In the genomic region with DNA sequence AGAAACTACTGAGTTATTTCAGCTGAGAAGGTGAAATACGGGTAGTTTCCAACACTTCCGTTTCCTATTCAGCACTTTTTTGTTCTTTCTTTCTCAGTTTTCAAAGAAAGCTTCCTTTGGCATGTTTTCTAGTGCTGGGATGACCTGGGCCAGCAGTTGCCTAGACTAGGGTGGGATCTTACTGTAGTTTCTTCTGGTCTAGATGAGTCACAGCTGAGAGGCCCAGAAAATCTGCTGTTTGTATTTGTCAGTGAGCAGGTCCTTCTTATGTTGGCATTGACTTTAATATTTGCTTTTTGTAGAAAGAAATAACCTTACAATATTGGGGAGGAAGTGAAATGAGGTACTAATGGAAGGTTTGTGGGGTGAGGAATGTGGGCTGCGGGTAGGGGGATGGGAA, we compare ENCODE assay signal across 16 cellular contexts. TPM values are rescaled to one million over a fixed set of nuclear protein-coding genes. Genes with fewer than 3 reads are reported as not detected.
A peak's percentile ranks its signal among the peaks of the same experiment; 100 is the strongest.
DNase-seq lines count a peak whose midpoint lies in the region; ATAC-seq, FAIRE-seq and TF ChIP-seq lines count a peak whose summit lies in the region.
"Had no signal": no experiment of that assay in that cellular context is flagged by ENCODE, and none has a peak within 500 bp of the region (broad histone marks: within the 10 kb centered on the region; RNA-seq: fewer than 3 reads in every experiment).

No MANE protein-coding gene starts in this region.

- H3K36me3 Mint-ChIP-seq in natural killer cell, result no peaks in the 10 kb centered on the region
- H3K36me3 Mint-ChIP-seq: CD4-positive, alpha-beta memory T cell had no signal

- H3K27ac ChIP-seq in left ventricle myocardium inferior (replicated peaks) (peak overlapping the region; percentile 34), endothelial cell of umbilical vein (ENCODE audit: insufficient read depth, low read depth, low read length) (no peak overlapping the region), upper lobe of right lung (peak overlapping the region; percentile 62)

- H2AFZ ChIP-seq in endothelial cell of umbilical vein (ENCODE audit: low read depth, low read length), result no peak overlapping the region

- DNase-seq in left ventricle myocardium inferior, result no peak
- no peak for DNase-seq in cardiac septum (ENCODE audit: low spot score)
- DNase-seq in endothelial cell of umbilical vein (ENCODE audit: low read depth, low spot score), result no peak
- no peak for DNase-seq in natural killer cell
- no peak for DNase-seq in upper lobe of right lung
- no peak for DNase-seq in OCI-M1 (lab: John Stamatoyannopoulos, UW)
- DNase-seq: CD4-positive, alpha-beta memory T cell; effector CD4-positive, alpha-beta T cell; NCI-H2029 treated with DMSO at 0.1 percent for 48 hours; NCI-H748 treated with DMSO at 0.1 percent for 48 hours; posterior cingulate gyrus; RPMI8226; substantia nigra had no signal

- CTCF ChIA-PET in endothelial cell of umbilical vein (lab: Charles Lee), result interaction anchor here (1.4 to 1.7 kb wide), 3 partner anchors 13 to 255 kb away, joined by 4 to 5 read pairs (median 5); no protein-coding TSS in a partner anchor

- ATAC-seq in natural killer cell (peak in 1 of 3 donors; percentile 28), upper lobe of right lung (no peak), GM21367 (IDR thresholded peaks at IDR 0.05; ENCODE audit: unreplicated experiment) (no peak), GM21423 (IDR thresholded peaks at IDR 0.05; ENCODE audit: unreplicated experiment) (no peak)
- ATAC-seq: gastroesophageal sphincter had no signal

- no peak overlapping the region for H3K4me3 ChIP-seq in left ventricle myocardium inferior
- H3K4me3 ChIP-seq in endothelial cell of umbilical vein (replicated peaks in 1 of 3; ENCODE audit: insufficient read depth in 1 of 3, low read depth in 1 of 3, low read length in 3 of 3), result no peak overlapping the region
- H3K4me3 ChIP-seq in upper lobe of right lung, result peak overlapping the region; percentile 19
- H3K4me3 ChIP-seq: gastroesophageal sphincter had no signal

- H3K4me2 ChIP-seq in endothelial cell of umbilical vein (ENCODE audit: insufficient read depth, low read length), result no peak overlapping the region

- H3K9me3 ChIP-seq in left ventricle myocardium inferior (replicated peaks), result no peaks in the 10 kb centered on the region
- no peaks in the 10 kb centered on the region for H3K9me3 ChIP-seq in endothelial cell of umbilical vein (replicated peaks; ENCODE audit: control insufficient read depth, insufficient read depth, low read length)
- H3K9me3 ChIP-seq in upper lobe of right lung, result no peaks in the 10 kb centered on the region
- H3K9me3 ChIP-seq: gastroesophageal sphincter had no signal

- intact Hi-C loops in left ventricle myocardium inferior (cut with micrococcal nuclease), result no loop called here
- intact Hi-C loops in cardiac septum (cut with DNase I), result no loop called here
- intact Hi-C loops in endothelial cell of umbilical vein (cut with micrococcal nuclease), result no loop called here
- intact Hi-C loops in natural killer cell (cut with micrococcal nuclease), result no loop called here
- intact Hi-C loops in upper lobe of right lung (cut with DNase I), result no loop called here

- H3K4me1 Mint-ChIP-seq in natural killer cell, result peaks cover 73 to 81% of the 10 kb centered on the region in 2 donors
- H3K4me1 Mint-ChIP-seq: CD4-positive, alpha-beta memory T cell had no signal

- dilution Hi-C loops in endothelial cell of umbilical vein (cut with MboI; ENCODE audit: extremely low pct_ligation_motif_present, low sequenced_read_pairs), result no loop called here

- H3K27ac Mint-ChIP-seq in natural killer cell, result peak overlapping the region; percentile 76 to 85
- H3K27ac Mint-ChIP-seq: CD4-positive, alpha-beta memory T cell had no signal

- peaks cover 2% of the 10 kb centered on the region for H3K36me3 ChIP-seq in left ventricle myocardium inferior
- H3K36me3 ChIP-seq in endothelial cell of umbilical vein (ENCODE audit: control insufficient read depth in 2 of 2, extremely low read depth in 1 of 2, insufficient read depth in 2 of 2, low read length in 2 of 2), result no peaks in the 10 kb centered on the region
- no peaks in the 10 kb centered on the region for H3K36me3 ChIP-seq in upper lobe of right lung

- no peaks in the 10 kb centered on the region for H3K9me3 Mint-ChIP-seq in natural killer cell

- H3K79me2 ChIP-seq in endothelial cell of umbilical vein (ENCODE audit: control insufficient read depth, insufficient read depth, low read length), result no peaks in the 10 kb centered on the region

- no peaks in the 10 kb centered on the region for H3K27me3 Mint-ChIP-seq in natural killer cell (ENCODE audit: low read depth in 2 of 2)

- POLR2A ChIA-PET in endothelial cell of umbilical vein (lab: Charles Lee), result no interaction called here

- H3K9me1 ChIP-seq in endothelial cell of umbilical vein (replicated peaks; ENCODE audit: control insufficient read depth, extremely low read depth, insufficient read depth, low read length), result no peaks in the 10 kb centered on the region

- H3K4me3 Mint-ChIP-seq in natural killer cell, result no peak overlapping the region
- H3K4me3 Mint-ChIP-seq: CD4-positive, alpha-beta memory T cell had no signal

- no peak overlapping the region for H3K9ac ChIP-seq in endothelial cell of umbilical vein (replicated peaks; ENCODE audit: extremely low read depth, insufficient read depth, low read length)

- TF ChIP-seq POLR2A in endothelial cell of umbilical vein (IDR thresholded peaks at IDR 0.05; ENCODE audit: low read depth, low read length), result no peak

- H3K4me1 ChIP-seq in left ventricle myocardium inferior (peaks cover 59% of the 10 kb centered on the region), endothelial cell of umbilical vein (ENCODE audit: control insufficient read depth, extremely low read depth, insufficient read depth, low read length) (no peaks in the 10 kb centered on the region), upper lobe of right lung (peaks cover 15% of the 10 kb centered on the region)

- no peaks in the 10 kb centered on the region for H3K27me3 ChIP-seq in left ventricle myocardium inferior (ENCODE audit: low read depth)
- H3K27me3 ChIP-seq in endothelial cell of umbilical vein (ENCODE audit: control insufficient read depth in 2 of 2, insufficient read depth in 2 of 2, low read length in 2 of 2), result no peaks in the 10 kb centered on the region
- H3K27me3 ChIP-seq in upper lobe of right lung, result no peaks in the 10 kb centered on the region
- H3K27me3 ChIP-seq: gastroesophageal sphincter had no signal

- TF ChIP-seq CTCF in left ventricle myocardium inferior (IDR thresholded peaks at IDR 0.05; ENCODE audit: borderline replicate concordance) (no peak), endothelial cell of umbilical vein (IDR thresholded peaks at IDR 0.05; ENCODE audit: extremely low read depth in 1 of 2, insufficient read depth in 1 of 2, low read depth in 1 of 2, low read length in 2 of 2) (no peak), natural killer cell (IDR thresholded peaks at IDR 0.05) (no peak), upper lobe of right lung (IDR thresholded peaks at IDR 0.05) (no peak)

- no peak for FAIRE-seq in endothelial cell of umbilical vein (lab: Jason Lieb, UNC)

- no TSS peak for BruUV-seq in endothelial cell of umbilical vein (replicated peaks; lab: Mats Ljungman, UMichigan)

- H4K20me1 ChIP-seq in endothelial cell of umbilical vein (replicated peaks; ENCODE audit: control insufficient read depth, extremely low read depth, insufficient read depth, low read length), result no peaks in the 10 kb centered on the region

TF ChIP-seq in endothelial cell of umbilical vein, 7 proteins besides CTCF, POLR2A, EP300 and RAD21:
- peak; percentile 34 for TF ChIP-seq FOS (IDR thresholded peaks at IDR 0.05; ENCODE audit: borderline replicate concordance, insufficient read depth, low read length)
- TF ChIP-seq GATA2 (IDR thresholded peaks at IDR 0.05; ENCODE audit: insufficient read depth, insufficient read length, low read depth, low read length), result no peak
TF ChIP-seq in endothelial cell of umbilical vein: peak in this region for 1.

RNA-seq across cellular contexts. Expression of a gene that starts 22.2 kb away (rescaled TPM):
- total RNA-seq in left ventricle myocardium inferior (79.9 TPM), cardiac septum (93.6 TPM), endothelial cell of umbilical vein (8.5 and 10.0 TPM in 2 replicates), natural killer cell (100 to 1,000 TPM in 1 of 3 donors, 10 to 100 TPM in 2; 84.3 to 111 (median 88.3) TPM), upper lobe of right lung (78.8 TPM)
- 0.79 and 1.1 TPM in 2 replicates for polyA plus RNA-seq in endothelial cell of umbilical vein
- 1.3 TPM in 2 replicates for polyA plus RNA-seq in endothelial cell of umbilical vein (2011; cell fraction: cytosol; rRNA removed)
- polyA plus RNA-seq in endothelial cell of umbilical vein (2011; cell fraction: nucleus; rRNA removed), result 0.74 and 0.75 TPM in 2 replicates
- 0.82 and 2.1 TPM in 2 replicates for polyA plus RNA-seq in endothelial cell of umbilical vein (2012)
- polyA minus RNA-seq in endothelial cell of umbilical vein, result 1.1 and 1.8 TPM in 2 replicates
- not detected for polyA minus RNA-seq in endothelial cell of umbilical vein (2011; cell fraction: cytosol; rRNA and poly(A)+ RNA removed)
- 0.72 and 1.8 TPM in 2 replicates for polyA minus RNA-seq in endothelial cell of umbilical vein (2011; cell fraction: nucleus; rRNA and poly(A)+ RNA removed)
